In the genomic region with DNA sequence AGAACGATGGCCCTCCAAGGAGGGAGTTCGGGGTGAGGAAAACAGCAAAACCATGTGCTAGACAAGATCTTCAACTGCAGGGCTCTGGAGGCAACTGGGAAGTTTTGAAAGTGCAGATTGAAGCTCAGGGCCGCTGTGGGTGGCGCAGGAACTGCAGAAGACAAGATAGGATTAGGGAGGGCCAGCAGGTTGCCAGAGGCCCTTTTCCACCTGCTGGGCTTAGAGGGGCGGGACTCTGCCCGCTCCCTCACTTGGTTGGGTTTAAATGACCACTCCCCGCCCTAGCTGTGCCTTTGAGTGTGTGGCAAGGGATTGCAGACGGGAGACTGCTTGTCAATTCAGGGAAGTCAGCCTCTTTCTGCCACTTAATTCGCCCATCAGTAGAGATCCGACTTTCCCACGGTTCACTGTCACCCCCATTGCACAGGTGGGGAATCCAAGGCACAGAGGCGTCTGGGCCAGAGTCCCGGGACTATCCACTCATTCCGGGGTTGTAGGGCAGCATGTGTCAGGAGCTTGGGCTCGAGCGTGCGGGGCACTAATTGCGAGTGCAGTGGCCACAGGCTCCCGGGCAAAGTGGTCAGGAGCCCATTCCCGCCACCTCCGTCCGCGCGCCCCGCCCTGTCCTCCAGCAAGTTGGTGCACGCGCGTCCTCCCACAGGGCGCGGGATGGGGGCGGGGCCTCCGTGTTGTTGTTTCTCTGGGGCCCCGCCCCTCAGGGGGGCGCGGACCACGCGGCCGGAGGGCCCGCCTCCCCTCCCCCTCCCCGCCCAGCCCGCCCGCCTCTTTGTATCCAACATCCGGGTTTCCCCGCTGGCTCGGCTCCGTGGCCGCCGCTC, we compare ENCODE assay signal across 8 cellular contexts. TPM values are rescaled to one million over a fixed set of nuclear protein-coding genes. Genes with fewer than 3 reads are reported as not detected.
DNase-seq lines count a peak whose midpoint lies in the region; ATAC-seq and TF ChIP-seq lines count a peak whose summit lies in the region.

A gene (plus strand): TSS at position 816 of the 839 bp plus-strand sequence. CDS start 433 bp downstream, outside the sequence.

- no peak for TF ChIP-seq EP300 in esophagus muscularis mucosa (IDR thresholded peaks at IDR 0.05)

- H3K9ac ChIP-seq in PC-3 (ENCODE audit: low read length): peak within 1 kb of the TSS; percentile 81

- CTCF ChIA-PET in PC-3 (lab: Charles Lee): interaction anchor here (0.6 to 1.0 kb wide), 2 partner anchors 107 to 119 kb away, joined by 3 read pairs; a partner anchor contains a TSS

- intact Hi-C loops in PC-3 (cut with micrococcal nuclease) (loop anchor here (10.0 kb wide), 2 partner anchors 318 to 448 kb away; a partner anchor contains a TSS), esophagus muscularis mucosa (cut with DNase I) (loop anchor here (5.0 kb wide), 1 partner anchor 316 kb away; a partner anchor contains a TSS)

- TF ChIP-seq POLR2A in esophagus muscularis mucosa (IDR thresholded peaks at IDR 0.05; ENCODE audit: low read depth): no peak

- H3K9me2 ChIP-seq in PC-3 (replicated peaks; ENCODE audit: low read length): no peaks in the 10 kb centered on the region

- H3K36me3 ChIP-seq in PC-3 (ENCODE audit: low read depth, low read length) (no peaks in the 10 kb centered on the region), esophagus muscularis mucosa (no peaks in the 10 kb centered on the region), muscle layer of duodenum (ENCODE audit: control insufficient read depth in 1 of 2, insufficient read depth in 2 of 2, low read length in 2 of 2) (no peaks in the 10 kb centered on the region)

- peak; percentile 53 for ATAC-seq in GM19463 (IDR thresholded peaks at IDR 0.05; ENCODE audit: unreplicated experiment)
- peak; percentile 42 for ATAC-seq in PC-3

- no peaks in the 10 kb centered on the region for H4K20me1 ChIP-seq in PC-3 (ENCODE audit: low read length)

- TF ChIP-seq CTCF in PC-3 (conservative IDR thresholded peaks at IDR 0.05; ENCODE audit: low read depth, low read length): no peak
- TF ChIP-seq CTCF in esophagus muscularis mucosa (IDR thresholded peaks at IDR 0.05): no peak

- H3K4me1 ChIP-seq in PC-3 (ENCODE audit: insufficient read depth, low read length) (peaks cover 18% of the 10 kb centered on the region; the same call in 1 of the 2 replicates), esophagus muscularis mucosa (peaks cover 11 to 40% (median 36%) of the 10 kb centered on the region in 4 donors), muscle layer of duodenum (ENCODE audit: control insufficient read depth in 1 of 2, insufficient read depth in 2 of 2, low read length in 2 of 2) (peaks cover 0 to 20% of the 10 kb centered on the region in 2 donors)

- no peak within 1 kb of the TSS for H3K27ac ChIP-seq in PC-3 (ENCODE audit: low read length)
- H3K27ac ChIP-seq in esophagus muscularis mucosa (replicated peaks in 1 of 4): peak within 1 kb of the TSS; percentile 84 to 92 (median 90)
- peak within 1 kb of the TSS; percentile 31 for H3K27ac ChIP-seq in muscle layer of duodenum (ENCODE audit: low read length)

- H3K4me2 ChIP-seq in PC-3 (ENCODE audit: low read length): peak within 1 kb of the TSS; percentile 100

- H3K4me3 ChIP-seq in PC-3 (ENCODE audit: low read length): peak within 1 kb of the TSS; percentile 82
- peak within 1 kb of the TSS; percentile 78 to 94 (median 90) for H3K4me3 ChIP-seq in esophagus muscularis mucosa
- peak within 1 kb of the TSS; percentile 84 to 89 for H3K4me3 ChIP-seq in muscle layer of duodenum (ENCODE audit: low read depth in 1 of 2, low read length in 2 of 2)

- peaks cover 22% of the 10 kb centered on the region for H3K79me2 ChIP-seq in PC-3 (ENCODE audit: low read length)

- H3K9me3 ChIP-seq in PC-3 (ENCODE audit: low read length): no peaks in the 10 kb centered on the region; the same call in 1 of the 2 replicates
- no peaks in the 10 kb centered on the region for H3K9me3 ChIP-seq in esophagus muscularis mucosa
- H3K9me3 ChIP-seq in muscle layer of duodenum (ENCODE audit: control insufficient read depth in 1 of 2, low read length in 2 of 2): no peaks in the 10 kb centered on the region

- H2AFZ ChIP-seq in PC-3 (ENCODE audit: low read length): peak within 1 kb of the TSS; percentile 92

- no peaks in the 10 kb centered on the region for H3F3A ChIP-seq in PC-3 (ENCODE audit: low read length, unreplicated experiment)

- BruUV-seq in PC-3 (replicated peaks; lab: Mats Ljungman, UMichigan): TSS peak; percentile 20

- 12% methylated on average over 33 of the region's 48 CpGs for WGBS in esophagus muscularis mucosa

- no peaks in the 10 kb centered on the region for H3K27me3 ChIP-seq in PC-3 (ENCODE audit: low read length)
- H3K27me3 ChIP-seq in esophagus muscularis mucosa: no peaks in the 10 kb centered on the region
- H3K27me3 ChIP-seq in muscle layer of duodenum (ENCODE audit: low read depth, low read length): no peaks in the 10 kb centered on the region

- POLR2A ChIA-PET in PC-3 (lab: Charles Lee; ENCODE audit: unreplicated experiment): no interaction called here

- DNase-seq in AML-193 (lab: John Stamatoyannopoulos, UW): peak; percentile 17 to 19
- DNase-seq in HuH-7 (ENCODE audit: low spot score): peak; percentile 92
- peak; percentile 82 for DNase-seq in PC-3
- peak; percentile 80 to 82 for DNase-seq in activated T-cell treated with anti-CD3 and anti-CD28 coated beads, Interleukin-2, amount 50 U/mL, for 48 hours
- DNase-seq in esophagus muscularis mucosa (ENCODE audit: extremely low spot score): no peak
- DNase-seq in stimulated activated CD8-positive, alpha-beta memory T cell treated with anti-CD3 and anti-CD28 coated beads, Interleukin-7, amount 100 ng/mL, for 1 hour (ENCODE audit: low read depth in 2 of 2): peak; percentile 25 to 35

RNA-seq across cellular contexts. Expression of the gene that starts here (rescaled TPM):
- 1.5 and 1.8 TPM in 2 replicates for total RNA-seq in PC-3 (2014; rRNA removed)
- total RNA-seq in esophagus muscularis mucosa: 1 to 10 TPM; 3.8 to 9.8 (median 5.9) TPM
